In the genomic region with DNA sequence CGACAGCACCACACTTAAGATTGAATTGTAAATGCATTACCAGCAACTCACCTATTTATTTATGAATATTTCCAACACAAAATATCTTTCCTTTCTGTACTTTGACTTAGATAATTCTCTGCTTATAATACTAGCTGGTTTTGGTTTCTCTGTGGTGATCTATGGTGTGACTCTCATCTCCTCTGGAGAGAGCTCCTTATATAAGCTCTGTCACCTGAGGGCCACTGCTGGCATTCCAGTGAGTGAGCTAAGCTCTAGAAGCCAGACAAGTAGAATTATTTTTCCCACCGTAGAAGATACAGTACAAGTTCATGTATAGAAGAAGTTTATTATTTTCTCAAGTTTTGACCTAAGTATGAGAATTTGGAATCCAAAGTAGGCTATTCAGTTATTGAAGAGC, we compare ENCODE assay signal across 14 cellular contexts.
DNase-seq lines count a peak whose midpoint lies in the region; ATAC-seq and TF ChIP-seq lines count a peak whose summit lies in the region.
"Had no signal": no experiment of that assay in that cellular context is flagged by ENCODE, and none has a peak within 500 bp of the region (broad histone marks: within the 10 kb centered on the region; RNA-seq: fewer than 3 reads in every experiment).

No MANE protein-coding gene starts in this region.

- H3K4me1 ChIP-seq in CD4-positive, CD25-positive, alpha-beta regulatory T cell (ENCODE audit: control insufficient read depth, insufficient read depth, low read length, poor library complexity, severe bottlenecking), result peaks cover 86% of the 10 kb centered on the region
- H3K4me1 ChIP-seq in esophagus muscularis mucosa, result peaks cover 10 to 36% (median 25%) of the 10 kb centered on the region in 4 donors
- H3K4me1 ChIP-seq: prostate gland had no signal

- peak overlapping the region; percentile 87 to 99 (median 88) for H3K27ac Mint-ChIP-seq in CD4-positive, CD25-positive, alpha-beta regulatory T cell

- H3K4me3 Mint-ChIP-seq in CD4-positive, CD25-positive, alpha-beta regulatory T cell, result peak overlapping the region; percentile 30 to 75 (median 32)

- no peaks in the 10 kb centered on the region for H3K9me3 ChIP-seq in CD4-positive, CD25-positive, alpha-beta regulatory T cell (ENCODE audit: control insufficient read depth in 2 of 2, low read length in 2 of 2)
- H3K9me3 ChIP-seq in KOPT-K1 (ENCODE audit: insufficient read depth, low read length, poor library complexity, severe bottlenecking) (no peaks in the 10 kb centered on the region), esophagus muscularis mucosa (no peaks in the 10 kb centered on the region)
- H3K9me3 ChIP-seq: prostate gland had no signal

- no peak for ATAC-seq in CD4-positive, CD25-positive, alpha-beta regulatory T cell (ENCODE audit: low read depth in 2 of 2)
- peak; percentile 39 for ATAC-seq in GM19351 (IDR thresholded peaks at IDR 0.05; ENCODE audit: unreplicated experiment)
- no peak for ATAC-seq in left colon
- ATAC-seq: HCT116, Right ventricle myocardium inferior had no signal

- intact Hi-C loops in dorsolateral prefrontal cortex (cut with DNase I) (loop anchor here in 1 of 2 donors (5.0 kb wide), 1 partner anchor 113 kb away; a partner anchor contains a TSS), left colon (cut with DNase I, micrococcal nuclease) (no loop called here), esophagus muscularis mucosa (cut with DNase I) (no loop called here)

- H3K27me3 Mint-ChIP-seq in CD4-positive, CD25-positive, alpha-beta regulatory T cell, result no peaks in the 10 kb centered on the region

- TF ChIP-seq POLR2A in esophagus muscularis mucosa (IDR thresholded peaks at IDR 0.05; ENCODE audit: low read depth), result no peak

- WGBS in esophagus muscularis mucosa, result 87% methylated on average over 2 of the region's 2 CpGs

- no peak for TF ChIP-seq EP300 in esophagus muscularis mucosa (IDR thresholded peaks at IDR 0.05)

- peak overlapping the region; percentile 100 for H3K27ac ChIP-seq in CD4-positive, CD25-positive, alpha-beta regulatory T cell (ENCODE audit: insufficient read depth, low read length, poor library complexity, severe bottlenecking)
- H3K27ac ChIP-seq in KOPT-K1 (ENCODE audit: low read depth, low read length, poor library complexity, severe bottlenecking) (peak overlapping the region; percentile 8), dorsolateral prefrontal cortex (peak overlapping the region in 55 of 59 donors; percentile 7 to 95 (median 64)), esophagus muscularis mucosa (replicated peaks in 1 of 4) (no peak overlapping the region)
- H3K27ac ChIP-seq: brain microvascular endothelial cell, prostate gland had no signal

- no peaks in the 10 kb centered on the region for H3K36me3 ChIP-seq in CD4-positive, CD25-positive, alpha-beta regulatory T cell (ENCODE audit: control insufficient read depth, insufficient read depth, low read length)
- no peaks in the 10 kb centered on the region; the same call in 1 of the 2 replicates for H3K36me3 ChIP-seq in KOPT-K1 (ENCODE audit: insufficient read depth, low read length)
- no peaks in the 10 kb centered on the region for H3K36me3 ChIP-seq in esophagus muscularis mucosa
- H3K36me3 ChIP-seq: brain microvascular endothelial cell, prostate gland had no signal

- peak overlapping the region; percentile 68 for H3K4me3 ChIP-seq in CD4-positive, CD25-positive, alpha-beta regulatory T cell (ENCODE audit: low read depth, low read length)
- H3K4me3 ChIP-seq in dorsolateral prefrontal cortex, result no peak overlapping the region
- no peak overlapping the region for H3K4me3 ChIP-seq in esophagus muscularis mucosa
- H3K4me3 ChIP-seq: prostate gland had no signal

- H3K27me3 ChIP-seq in CD4-positive, CD25-positive, alpha-beta regulatory T cell (ENCODE audit: control insufficient read depth, insufficient read depth, low read length), result no peaks in the 10 kb centered on the region
- no peaks in the 10 kb centered on the region for H3K27me3 ChIP-seq in dorsolateral prefrontal cortex
- no peaks in the 10 kb centered on the region for H3K27me3 ChIP-seq in esophagus muscularis mucosa
- H3K27me3 ChIP-seq: brain microvascular endothelial cell had no signal

- peak in 1 of 3 donors; percentile 33 for DNase-seq in CD4-positive, CD25-positive, alpha-beta regulatory T cell
- peak in 1 of 10 donors; percentile 45 for DNase-seq in dorsolateral prefrontal cortex
- DNase-seq in left colon, result no peak
- no peak for DNase-seq in esophagus muscularis mucosa (ENCODE audit: extremely low spot score)
- DNase-seq in occipital lobe (lab: John Stamatoyannopoulos, UW), result no peak
- DNase-seq in GOT3 (lab: John Stamatoyannopoulos, UW), result no peak
- DNase-seq: activated CD4-positive, alpha-beta T cell treated with anti-CD3 and anti-CD28 coated beads, Interleukin-2, amount 50 U/mL, for 4 hours; brain microvascular endothelial cell; kidney had no signal

- TF ChIP-seq CTCF in dorsolateral prefrontal cortex (IDR thresholded peaks at IDR 0.05 in 54 of 56, conservative IDR thresholded peaks at IDR 0.05 in 2 of 56; ENCODE audit: low read depth in 1 of 56, partially characterized antibody in 56 of 56), result no peak
- no peak for TF ChIP-seq CTCF in esophagus muscularis mucosa (IDR thresholded peaks at IDR 0.05)

- H3K36me3 Mint-ChIP-seq in CD4-positive, CD25-positive, alpha-beta regulatory T cell, result peaks cover 9% of the 10 kb centered on the region

- peaks cover 54 to 97% (median 80%) of the 10 kb centered on the region in 4 donors for H3K4me1 Mint-ChIP-seq in CD4-positive, CD25-positive, alpha-beta regulatory T cell

- H3K9me3 Mint-ChIP-seq in CD4-positive, CD25-positive, alpha-beta regulatory T cell, result peaks cover 0 to 2% (median 0%) of the 10 kb centered on the region in 7 donors

Comparison
In these comparisons a context has a peak if more than half of its experiments do, and no peak if none do; other contexts are left out.
1. H3K27ac ChIP-seq: peak in CD4-positive, CD25-positive, alpha-beta regulatory T cell (single experiment), KOPT-K1 (single experiment) and dorsolateral prefrontal cortex (55 of 59); none in esophagus muscularis mucosa (0 of 4).